In genomic region chrX:71128915-71129765, GRCh38 we compare ENCODE assay signal across 9 cellular contexts. TPM values are rescaled to one million over a fixed set of nuclear protein-coding genes. Genes with fewer than 3 reads are reported as not detected.
DNase-seq lines count a peak whose midpoint lies in the region; ATAC-seq and TF ChIP-seq lines count a peak whose summit lies in the region.
"Had no signal": no experiment of that assay in that cellular context is flagged by ENCODE, and none has a peak within 500 bp of the region (broad histone marks: within the 10 kb centered on the region; RNA-seq: fewer than 3 reads in every experiment).

No MANE protein-coding gene starts in this region.

- H3K9me3 ChIP-seq in naive thymus-derived CD4-positive, alpha-beta T cell (ENCODE audit: control insufficient read depth in 2 of 3, low read length in 3 of 3), result no peaks in the 10 kb centered on the region

- CTCF ChIA-PET in HEK293T (lab: Yijun Ruan, JAX), result interaction anchor here (0.9 to 2.4 kb wide), 4 partner anchors 11 to 159 kb away, joined by 3 to 11 read pairs (median 4); partner anchors contain the start of gene MED12
- CTCF ChIA-PET in naive thymus-derived CD4-positive, alpha-beta T cell (lab: Charles Lee), result interaction anchor here (0.6 to 5.3 kb wide), 10 partner anchors 10 to 125 kb away, joined by 3 to 59 read pairs (median 5); partner anchors contain the start of genes CXorf65, FOXO4, IL2RG and MED12

- H3K4me1 Mint-ChIP-seq in naive thymus-derived CD4-positive, alpha-beta T cell, result peaks cover 12 to 28% (median 15%) of the 10 kb centered on the region in 7 donors

- no peaks in the 10 kb centered on the region for H3K27me3 ChIP-seq in naive thymus-derived CD4-positive, alpha-beta T cell (ENCODE audit: control insufficient read depth in 2 of 2, insufficient read depth in 2 of 2, low read length in 2 of 2)

- H3K4me1 ChIP-seq in naive thymus-derived CD4-positive, alpha-beta T cell (ENCODE audit: control insufficient read depth in 2 of 2, insufficient read depth in 2 of 2, low read length in 2 of 2), result peaks cover 0 to 14% of the 10 kb centered on the region in 2 donors

- peak; percentile 89 for DNase-seq in ELF-1 (ENCODE audit: low read depth, low spot score)
- peak; percentile 83 for DNase-seq in HEK293T (ENCODE audit: extremely low spot score)
- DNase-seq in NOMO-1 treated with dmso at 0.1 percent for 144 hours (lab: John Stamatoyannopoulos, UW; ENCODE audit: unreplicated experiment), result peak; percentile 19
- peak; percentile 60 for DNase-seq in activated T-cell treated with anti-CD3 and anti-CD28 coated beads for 1 hour (ENCODE audit: low read depth)
- DNase-seq in epidermal melanocyte (ENCODE audit: insufficient read length, low spot score), result peak; percentile 42
- DNase-seq in naive thymus-derived CD4-positive, alpha-beta T cell, result peak; percentile 52 to 81 (median 71)
- DNase-seq in stimulated activated naive CD4-positive, alpha-beta T cell (lab: John Stamatoyannopoulos, UW), result peak; percentile 57 to 82 (median 68)

- peaks cover 5 to 87% (median 10%) of the 10 kb centered on the region in 3 experiments for H3K36me3 ChIP-seq in naive thymus-derived CD4-positive, alpha-beta T cell (ENCODE audit: control insufficient read depth in 2 of 3, insufficient read depth in 3 of 3, low read length in 3 of 3)

- peak; percentile 95 for ATAC-seq in naive thymus-derived CD4-positive, alpha-beta T cell
- ATAC-seq in HG03520 (IDR thresholded peaks at IDR 0.05; ENCODE audit: unreplicated experiment), result no peak

- intact Hi-C loops in naive thymus-derived CD4-positive, alpha-beta T cell (cut with micrococcal nuclease), result loop anchor here (1.0 to 2.0 kb wide), 7 partner anchors 11 to 158 kb away; partner anchors contain the start of genes IL2RG (in 2 of the 2), MED12 (in 2 of the 2) and SNX12 (in 1 of the 2)

- H3K4me3 ChIP-seq in naive thymus-derived CD4-positive, alpha-beta T cell (ENCODE audit: low read length), result no peak overlapping the region

- POLR2A ChIA-PET in HEK293T (lab: Yijun Ruan, JAX), result interaction anchor here (1.0 to 1.6 kb wide), 2 partner anchors 11 to 53 kb away, joined by 3 to 9 read pairs; partner anchors contain the start of gene MED12
- POLR2A ChIA-PET in naive thymus-derived CD4-positive, alpha-beta T cell (lab: Charles Lee), result interaction anchor here (0.9 to 7.7 kb wide), 7 partner anchors 10 to 404 kb away, joined by 3 to 105 read pairs (median 8); partner anchors contain the start of genes FOXO4, IL2RG, MED12 and OGT

- peak overlapping the region; percentile 5 to 76 (median 51) for H3K4me3 Mint-ChIP-seq in naive thymus-derived CD4-positive, alpha-beta T cell

- H3K27ac Mint-ChIP-seq in naive thymus-derived CD4-positive, alpha-beta T cell, result peak overlapping the region; percentile 53 to 88 (median 78)

- H3K36me3 Mint-ChIP-seq in naive thymus-derived CD4-positive, alpha-beta T cell, result peaks cover 9 to 35% (median 10%) of the 10 kb centered on the region in 5 donors

- H3K27ac ChIP-seq in naive thymus-derived CD4-positive, alpha-beta T cell (ENCODE audit: low read depth, low read length), result peak overlapping the region; percentile 48

- peaks cover 0 to 1% (median 0%) of the 10 kb centered on the region in 11 donors for H3K9me3 Mint-ChIP-seq in naive thymus-derived CD4-positive, alpha-beta T cell

- no peaks in the 10 kb centered on the region for H3K27me3 Mint-ChIP-seq in naive thymus-derived CD4-positive, alpha-beta T cell

TF ChIP-seq in HEK293T, 16 proteins besides CTCF, POLR2A, EP300 and RAD21:
- TF ChIP-seq NFRKB (IDR thresholded peaks at IDR 0.05) (no peak), HDGF (IDR thresholded peaks at IDR 0.05; ENCODE audit: borderline replicate concordance) (no peak), ZNF384 (IDR thresholded peaks at IDR 0.05) (no peak), FOXA1 (IDR thresholded peaks at IDR 0.05) (no peak), TARDBP (IDR thresholded peaks at IDR 0.05) (no peak), FOXK2 (IDR thresholded peaks at IDR 0.05) (no peak), ELF4 (IDR thresholded peaks at IDR 0.05) (no peak), ARNT (IDR thresholded peaks at IDR 0.05) (no peak), LEF1 (IDR thresholded peaks at IDR 0.05; ENCODE audit: borderline replicate concordance) (no peak), CTBP1 (IDR thresholded peaks at IDR 0.05; ENCODE audit: borderline replicate concordance) (no peak), FOXM1 (IDR thresholded peaks at IDR 0.05; ENCODE audit: borderline replicate concordance) (no peak), PKNOX1 (IDR thresholded peaks at IDR 0.05) (no peak), L3MBTL2 (conservative IDR thresholded peaks at IDR 0.05) (no peak), BHLHE40 (IDR thresholded peaks at IDR 0.05; ENCODE audit: borderline replicate concordance) (no peak), SUZ12 (IDR thresholded peaks at IDR 0.05) (no peak), SP1 (IDR thresholded peaks at IDR 0.05) (no peak)

RNA-seq across cellular contexts. Expression of gene MED12, which starts 10.7 kb away (rescaled TPM):
- 100 to 1,000 TPM in 1 of 5 experiments, 10 to 100 TPM in 4; 71.1 to 104 (median 77.4) TPM for total RNA-seq in naive thymus-derived CD4-positive, alpha-beta T cell
- 10 to 100 TPM; 12.5 to 22.2 TPM for polyA plus RNA-seq in naive thymus-derived CD4-positive, alpha-beta T cell

RNA-seq across cellular contexts. Expression of gene NLGN3, which starts 15.5 kb away (rescaled TPM):
- 1 to 10 TPM; 2.3 to 4.6 (median 3.0) TPM for total RNA-seq in naive thymus-derived CD4-positive, alpha-beta T cell
- polyA plus RNA-seq in naive thymus-derived CD4-positive, alpha-beta T cell, result under 1 TPM; 0.09 to 0.24 TPM

RNA-seq across cellular contexts. Expression of gene IL2RG, which starts 17.8 kb away (rescaled TPM):
- 100 to 1,000 TPM; 228 to 671 (median 329) TPM for total RNA-seq in naive thymus-derived CD4-positive, alpha-beta T cell
- 1,000 to 10,000 TPM in 1 of 2 donors, 100 to 1,000 TPM in 1; 933 to 1,015 TPM for polyA plus RNA-seq in naive thymus-derived CD4-positive, alpha-beta T cell
- total RNA-seq: frontal cortex had no signal

RNA-seq across cellular contexts. Expression of gene CXorf65, which starts 22.6 kb away (rescaled TPM):
- total RNA-seq in naive thymus-derived CD4-positive, alpha-beta T cell, result 10 to 100 TPM; 26.5 to 83.4 (median 57.8) TPM
- polyA plus RNA-seq in naive thymus-derived CD4-positive, alpha-beta T cell, result 1 to 10 TPM in 1 of 2 donors, under 1 TPM in 1; 0.31 to 4.3 TPM
- total RNA-seq: frontal cortex had no signal

RNA-seq across cellular contexts. Expression of gene FOXO4, which starts 33.5 kb away (rescaled TPM):
- total RNA-seq in naive thymus-derived CD4-positive, alpha-beta T cell, result 10 to 100 TPM; 11.9 to 40.6 (median 30.0) TPM
- 1 to 10 TPM; 1.2 to 2.3 TPM for polyA plus RNA-seq in naive thymus-derived CD4-positive, alpha-beta T cell

Comparison
In these comparisons a context has a peak if more than half of its experiments do, and no peak if none do; other contexts are left out.
1. DNase-seq: peak in every context shown above with its lines; median percentile 89 in ELF-1; 83 in HEK293T; 71 in naive thymus-derived CD4-positive, alpha-beta T cell; 68 in stimulated activated naive CD4-positive, alpha-beta T cell; 60 in activated T-cell treated with anti-CD3 and anti-CD28 coated beads for 1 hour; 42 in epidermal melanocyte; 19 in NOMO-1 treated with dmso at 0.1 percent for 144 hours.